In genomic region chr4:97139796-97140195, GRCh38 we compare ENCODE assay signal across 12 cellular contexts.
DNase-seq lines count a peak whose midpoint lies in the region; ATAC-seq and TF ChIP-seq lines count a peak whose summit lies in the region.
"Had no signal": no experiment of that assay in that cellular context is flagged by ENCODE, and none has a peak within 500 bp of the region (broad histone marks: within the 10 kb centered on the region; RNA-seq: fewer than 3 reads in every experiment).

No MANE protein-coding gene starts in this region.

- H3K27me3 Mint-ChIP-seq in WTC11 (ENCODE audit: low read depth), result peaks cover 7% of the 10 kb centered on the region; the same call in 1 of the 2 replicates
- H3K27me3 Mint-ChIP-seq in endothelial cell (ENCODE audit: unreplicated experiment), result no peaks in the 10 kb centered on the region
- no peaks in the 10 kb centered on the region for H3K27me3 Mint-ChIP-seq in activated naive CD4-positive, alpha-beta T cell treated with anti-CD3 and anti-CD28 coated beads, Interleukin-2, amount 10 ng/mL, durations not matched to agents 7 days and 5 days

- H3K4ac ChIP-seq in trophoblast cell (ENCODE audit: low read depth, low read length), result no peak overlapping the region

- H3K9ac ChIP-seq in trophoblast cell (ENCODE audit: low read length), result no peak overlapping the region
- H3K9ac ChIP-seq: BLaER1 had no signal

- H3K79me2 ChIP-seq in trophoblast cell (ENCODE audit: control insufficient read depth, insufficient read depth, low read length, poor library complexity), result no peaks in the 10 kb centered on the region

- POLR2A ChIA-PET in WTC11 (lab: Charles Lee), result no interaction called here

- peak overlapping the region; percentile 36 for H3K4me3 Mint-ChIP-seq in WTC11
- no peak overlapping the region for H3K4me3 Mint-ChIP-seq in endothelial cell (ENCODE audit: unreplicated experiment)
- H3K4me3 Mint-ChIP-seq in activated naive CD4-positive, alpha-beta T cell treated with anti-CD3 and anti-CD28 coated beads, Interleukin-2, amount 10 ng/mL, durations not matched to agents 7 days and 5 days, result no peak overlapping the region
- H3K4me3 Mint-ChIP-seq: CD8-positive, alpha-beta memory T cell had no signal

- H3K79me1 ChIP-seq in trophoblast cell (ENCODE audit: low read length), result peaks cover 11% of the 10 kb centered on the region

- H3K36me3 ChIP-seq in H7 (replicated peaks; ENCODE audit: control insufficient read depth, insufficient read depth, low read length) (no peaks in the 10 kb centered on the region), trophoblast cell (ENCODE audit: control insufficient read depth in 1 of 2, insufficient read depth in 2 of 2, low read length in 2 of 2) (no peaks in the 10 kb centered on the region), gastrocnemius medialis (no peaks in the 10 kb centered on the region)
- H3K36me3 ChIP-seq: BLaER1 had no signal

- no peak overlapping the region for H3K18ac ChIP-seq in trophoblast cell (ENCODE audit: low read length)

- peaks cover 0 to 5% of the 10 kb centered on the region in 2 experiments for H3K4me1 ChIP-seq in trophoblast cell (ENCODE audit: control insufficient read depth in 1 of 2, insufficient read depth in 2 of 2, low read length in 2 of 2)
- H3K4me1 ChIP-seq in gastrocnemius medialis, result no peaks in the 10 kb centered on the region
- H3K4me1 ChIP-seq: BLaER1, Caco-2 had no signal

- no peak overlapping the region for H2BK5ac ChIP-seq in trophoblast cell (ENCODE audit: low read depth, low read length, poor library complexity)

- H3K36me3 Mint-ChIP-seq in WTC11 (peaks cover 47% of the 10 kb centered on the region), endothelial cell (ENCODE audit: low read depth, unreplicated experiment) (peaks cover 16% of the 10 kb centered on the region)
- H3K36me3 Mint-ChIP-seq in activated naive CD4-positive, alpha-beta T cell treated with anti-CD3 and anti-CD28 coated beads, Interleukin-2, amount 10 ng/mL, durations not matched to agents 7 days and 5 days, result no peaks in the 10 kb centered on the region
- H3K36me3 Mint-ChIP-seq: CD8-positive, alpha-beta memory T cell had no signal

- no peak overlapping the region for H2BK12ac ChIP-seq in trophoblast cell (ENCODE audit: low read length)

- DNase-seq in H7 (no peak), WTC11 (ENCODE audit: low spot score) (no peak), endothelial cell (ENCODE audit: low spot score) (no peak), trophoblast cell (peak; percentile 44 to 55), gastrocnemius medialis (no peak)
- no peak for DNase-seq in activated CD4-positive, CD25-positive, alpha-beta regulatory T cell (lab: John Stamatoyannopoulos, UW)
- no peak for DNase-seq in activated naive CD4-positive, alpha-beta T cell treated with anti-CD3 and anti-CD28 coated beads, Interleukin-2, amount 10 ng/mL, durations not matched to agents 7 days and 5 days
- DNase-seq: Caco-2; CD8-positive, alpha-beta memory T cell; DND-41; GF-D8 had no signal

- H3K27ac Mint-ChIP-seq in WTC11 (peak overlapping the region; percentile 88), endothelial cell (ENCODE audit: unreplicated experiment) (peak overlapping the region; percentile 28)
- no peak overlapping the region for H3K27ac Mint-ChIP-seq in activated naive CD4-positive, alpha-beta T cell treated with anti-CD3 and anti-CD28 coated beads, Interleukin-2, amount 10 ng/mL, durations not matched to agents 7 days and 5 days
- H3K27ac Mint-ChIP-seq: CD8-positive, alpha-beta memory T cell had no signal

- H4K12ac ChIP-seq in trophoblast cell (ENCODE audit: low read depth, low read length), result no peak overlapping the region

- no peak for TF ChIP-seq POLR2A in gastrocnemius medialis (IDR thresholded peaks at IDR 0.05)

- no peak for ATAC-seq in WTC11
- ATAC-seq in gastrocnemius medialis, result no peak

- TF ChIP-seq CTCF in WTC11 (IDR thresholded peaks at IDR 0.05), result no peak
- no peak for TF ChIP-seq CTCF in endothelial cell (IDR thresholded peaks at IDR 0.05; ENCODE audit: unreplicated experiment)
- no peak for TF ChIP-seq CTCF in gastrocnemius medialis (IDR thresholded peaks at IDR 0.05 in 4 of 5, conservative IDR thresholded peaks at IDR 0.05 in 1 of 5)

- no peak overlapping the region for H3K27ac ChIP-seq in trophoblast cell (ENCODE audit: low read depth, low read length)
- no peak overlapping the region for H3K27ac ChIP-seq in gastrocnemius medialis
- H3K27ac ChIP-seq: BLaER1 had no signal

- H3K9me3 ChIP-seq in trophoblast cell (ENCODE audit: insufficient read depth, low read depth, low read length), result no peaks in the 10 kb centered on the region
- H3K9me3 ChIP-seq in gastrocnemius medialis, result no peaks in the 10 kb centered on the region
- H3K9me3 ChIP-seq: BLaER1, Caco-2 had no signal

- no peak overlapping the region for H3K14ac ChIP-seq in trophoblast cell (ENCODE audit: low read length)

- H2AFZ ChIP-seq in trophoblast cell (ENCODE audit: insufficient read depth, low read length, poor library complexity), result no peak overlapping the region

- in situ Hi-C loops in gastrocnemius medialis (cut with MboI; ENCODE audit: low sequenced_read_pairs in 4 of 4), result no loop called here

- no peak overlapping the region for H2AK5ac ChIP-seq in trophoblast cell (ENCODE audit: low read length)

- peaks cover 36% of the 10 kb centered on the region for H3K9me3 Mint-ChIP-seq in WTC11
- H3K9me3 Mint-ChIP-seq in endothelial cell (ENCODE audit: unreplicated experiment), result peaks cover 6% of the 10 kb centered on the region
- peaks cover 16% of the 10 kb centered on the region for H3K9me3 Mint-ChIP-seq in activated naive CD4-positive, alpha-beta T cell treated with anti-CD3 and anti-CD28 coated beads, Interleukin-2, amount 10 ng/mL, durations not matched to agents 7 days and 5 days

- no peak overlapping the region for H4K8ac ChIP-seq in trophoblast cell (ENCODE audit: low read depth, low read length)

- intact Hi-C loops in gastrocnemius medialis (cut with DNase I; ENCODE audit: low total_unique reads), result no loop called here

- H2BK120ac ChIP-seq in trophoblast cell (ENCODE audit: insufficient read depth, low read length, poor library complexity), result peak overlapping the region; percentile 41

- H3K4me3 ChIP-seq in H7 (ENCODE audit: insufficient read depth, low read depth, low read length) (peak overlapping the region; percentile 49; the same call in 1 of the 2 replicates), trophoblast cell (ENCODE audit: low read depth, low read length) (no peak overlapping the region), gastrocnemius medialis (no peak overlapping the region)
- H3K4me3 ChIP-seq: BLaER1 had no signal

- no peak overlapping the region for H3K4me2 ChIP-seq in trophoblast cell (ENCODE audit: low read length)
- H3K4me2 ChIP-seq: BLaER1 had no signal

- H3K27me3 ChIP-seq in H7 (ENCODE audit: control insufficient read depth, insufficient read depth, low read length), result no peaks in the 10 kb centered on the region
- no peaks in the 10 kb centered on the region for H3K27me3 ChIP-seq in trophoblast cell (ENCODE audit: insufficient read depth, low read length)
- no peaks in the 10 kb centered on the region for H3K27me3 ChIP-seq in gastrocnemius medialis
- H3K27me3 ChIP-seq: BLaER1 had no signal

- CTCF ChIA-PET in WTC11 (lab: Charles Lee), result no interaction called here
- CTCF ChIA-PET in activated naive CD4-positive, alpha-beta T cell treated with anti-CD3 and anti-CD28 coated beads, Interleukin-2, amount 10 ng/mL, durations not matched to agents 7 days and 5 days (lab: Charles Lee), result no interaction called here

- H3K4me1 Mint-ChIP-seq in WTC11, result peaks cover 81% of the 10 kb centered on the region
- H3K4me1 Mint-ChIP-seq in endothelial cell (ENCODE audit: unreplicated experiment), result peaks cover 8% of the 10 kb centered on the region
- H3K4me1 Mint-ChIP-seq in activated naive CD4-positive, alpha-beta T cell treated with anti-CD3 and anti-CD28 coated beads, Interleukin-2, amount 10 ng/mL, durations not matched to agents 7 days and 5 days, result no peaks in the 10 kb centered on the region
- H3K4me1 Mint-ChIP-seq: CD8-positive, alpha-beta memory T cell had no signal

- H3K23ac ChIP-seq in trophoblast cell (ENCODE audit: low read length), result no peak overlapping the region

- peak overlapping the region; percentile 56 for H4K91ac ChIP-seq in trophoblast cell (ENCODE audit: low read depth, low read length)

- no CpG with 5 or more reads among the region's 4 CpGs for WGBS in trophoblast cell (ENCODE audit: extremely low coverage, insufficient coverage, insufficient read length)

TF ChIP-seq in WTC11, 78 proteins besides CTCF, POLR2A, EP300 and RAD21 (continues in another document):
- TF ChIP-seq ZNF138 (CRISPR knock-in tag; conservative IDR thresholded peaks at IDR 0.05) (no peak), ZNF281 (CRISPR knock-in tag; IDR thresholded peaks at IDR 0.05) (no peak), FOXJ3 (CRISPR knock-in tag; IDR thresholded peaks at IDR 0.05; ENCODE audit: borderline replicate concordance) (no peak), ZNF423 (CRISPR knock-in tag; IDR thresholded peaks at IDR 0.05) (no peak)

Comparison
In these comparisons a context has a peak if more than half of its experiments do, and no peak if none do; other contexts are left out.
1. DNase-seq: peak in trophoblast cell (2 of 2); none in H7 (single experiment), WTC11 (single experiment), endothelial cell (single experiment), gastrocnemius medialis (0 of 2), activated CD4-positive, CD25-positive, alpha-beta regulatory T cell (0 of 4) and activated naive CD4-positive, alpha-beta T cell treated with anti-CD3 and anti-CD28 coated beads, Interleukin-2, amount 10 ng/mL, durations not matched to agents 7 days and 5 days (single experiment).